In genomic region chr18:59928201-59928600, GRCh38 we compare ENCODE assay signal across 15 cellular contexts. TPM values are rescaled to one million over a fixed set of nuclear protein-coding genes. Genes with fewer than 3 reads are reported as not detected.
DNase-seq lines count a peak whose midpoint lies in the region; ATAC-seq, FAIRE-seq and TF ChIP-seq lines count a peak whose summit lies in the region.
"Had no signal": no experiment of that assay in that cellular context is flagged by ENCODE, and none has a peak within 500 bp of the region (broad histone marks: within the 10 kb centered on the region; RNA-seq: fewer than 3 reads in every experiment).

No MANE protein-coding gene starts in this region.

- H3K9me3 Mint-ChIP-seq in activated CD8-positive, alpha-beta T cell treated with anti-CD3 and anti-CD28 coated beads for 36 hours, result no peaks in the 10 kb centered on the region
- no peaks in the 10 kb centered on the region for H3K9me3 Mint-ChIP-seq in activated CD8-positive, alpha-beta T cell treated with anti-CD3 and anti-CD28 coated beads, Interleukin-2, amount 10 ng/mL, durations not matched to agents 7 days and 5 days (ENCODE audit: insufficient read depth)

- H3K4me2 ChIP-seq in K562 (ENCODE audit: insufficient read depth, low read length), result no peak overlapping the region

- peaks cover 5% of the 10 kb centered on the region for H3K27me3 Mint-ChIP-seq in activated CD8-positive, alpha-beta T cell treated with anti-CD3 and anti-CD28 coated beads for 36 hours
- H3K27me3 Mint-ChIP-seq in activated CD8-positive, alpha-beta T cell treated with anti-CD3 and anti-CD28 coated beads, Interleukin-2, amount 10 ng/mL, durations not matched to agents 7 days and 5 days (ENCODE audit: low read depth), result peaks cover 30% of the 10 kb centered on the region
- H3K27me3 Mint-ChIP-seq: CD4-positive, CD25-positive, alpha-beta regulatory T cell had no signal

- H3K27ac Mint-ChIP-seq in activated CD8-positive, alpha-beta T cell treated with anti-CD3 and anti-CD28 coated beads for 36 hours, result peak overlapping the region; percentile 63
- H3K27ac Mint-ChIP-seq in activated CD8-positive, alpha-beta T cell treated with anti-CD3 and anti-CD28 coated beads, Interleukin-2, amount 10 ng/mL, durations not matched to agents 7 days and 5 days, result no peak overlapping the region

- H3K9me3 ChIP-seq in K562 (replicated peaks; ENCODE audit: control insufficient read depth, insufficient read depth, low read depth, low read length) (no peaks in the 10 kb centered on the region), esophagus muscularis mucosa (no peaks in the 10 kb centered on the region)
- H3K9me3 ChIP-seq: BLaER1 treated with 17β-estradiol and CSF1 and Interleukin-3, amounts not matched to agents 10 nM and 100 nM had no signal

- in situ Hi-C loops in K562 (cut with MboI), result no loop called here

- no peak for TF ChIP-seq CTCF in activated CD8-positive, alpha-beta T cell treated with anti-CD3 and anti-CD28 coated beads for 36 hours (IDR thresholded peaks at IDR 0.05)
- TF ChIP-seq CTCF in K562 (IDR thresholded peaks at IDR 0.05 in 2 of 3, conservative IDR thresholded peaks at IDR 0.05 in 1 of 3; ENCODE audit: insufficient read depth in 2 of 3, low read depth in 1 of 3, low read length in 3 of 3) (no peak), esophagus muscularis mucosa (IDR thresholded peaks at IDR 0.05) (no peak)

- peaks cover 22% of the 10 kb centered on the region for H3K4me1 Mint-ChIP-seq in activated CD8-positive, alpha-beta T cell treated with anti-CD3 and anti-CD28 coated beads for 36 hours (ENCODE audit: low read depth)
- H3K4me1 Mint-ChIP-seq in activated CD8-positive, alpha-beta T cell treated with anti-CD3 and anti-CD28 coated beads, Interleukin-2, amount 10 ng/mL, durations not matched to agents 7 days and 5 days (ENCODE audit: low read depth), result peaks cover 13% of the 10 kb centered on the region

- ATAC-seq in activated CD8-positive, alpha-beta T cell treated with anti-CD3 and anti-CD28 coated beads for 36 hours, result no peak
- no peak for ATAC-seq in activated CD8-positive, alpha-beta T cell treated with anti-CD3 and anti-CD28 coated beads, Interleukin-2, amount 10 ng/mL, durations not matched to agents 7 days and 5 days
- ATAC-seq in K562, result no peak

- no peaks in the 10 kb centered on the region for H3K36me3 ChIP-seq in K562 (ENCODE audit: control insufficient read depth, insufficient read depth, low read length)
- no peaks in the 10 kb centered on the region for H3K36me3 ChIP-seq in esophagus muscularis mucosa
- H3K36me3 ChIP-seq: BLaER1 treated with 17β-estradiol and CSF1 and Interleukin-3, amounts not matched to agents 10 nM and 100 nM had no signal

- H3K4me3 ChIP-seq in K562, result no peak overlapping the region
- no peak overlapping the region for H3K4me3 ChIP-seq in esophagus muscularis mucosa
- H3K4me3 ChIP-seq: BLaER1 treated with 17β-estradiol and CSF1 and Interleukin-3, amounts not matched to agents 10 nM and 100 nM; GM23248 had no signal

- no peaks in the 10 kb centered on the region for H3K79me2 ChIP-seq in K562 (ENCODE audit: control insufficient read depth, insufficient read depth, low read length)

- no peak for DNase-seq in activated CD8-positive, alpha-beta T cell treated with anti-CD3 and anti-CD28 coated beads for 36 hours
- no peak for DNase-seq in activated CD8-positive, alpha-beta T cell treated with anti-CD3 and anti-CD28 coated beads, Interleukin-2, amount 10 ng/mL, durations not matched to agents 7 days and 5 days
- DNase-seq in K562 (ENCODE audit: extremely low read depth in 1 of 4, low spot score in 3 of 4) (no peak), renal cortical epithelial cell (ENCODE audit: low read depth) (peak; percentile 83), esophagus muscularis mucosa (ENCODE audit: extremely low spot score) (no peak), HuH-7 (ENCODE audit: low spot score) (no peak), occipital lobe (lab: John Stamatoyannopoulos, UW) (no peak)
- DNase-seq: ACHN; CD4-positive, CD25-positive, alpha-beta regulatory T cell; DMS53; GF-D8; GM23248; H7 had no signal

- H3K27ac ChIP-seq in K562 (ENCODE audit: extremely low read depth, low read depth, low read length) (no peak overlapping the region), esophagus muscularis mucosa (replicated peaks in 1 of 4) (no peak overlapping the region)
- H3K27ac ChIP-seq: BLaER1 treated with 17β-estradiol and CSF1 and Interleukin-3, amounts not matched to agents 10 nM and 100 nM; GM23248; HL-60 had no signal

- H4K20me1 ChIP-seq in K562 (replicated peaks; ENCODE audit: control insufficient read depth, insufficient read depth, low read length), result no peaks in the 10 kb centered on the region
- H4K20me1 ChIP-seq: BLaER1 treated with 17β-estradiol and CSF1 and Interleukin-3, amounts not matched to agents 10 nM and 100 nM had no signal

- no peak for TF ChIP-seq POLR2A in K562 (conservative IDR thresholded peaks at IDR 0.05)
- TF ChIP-seq POLR2A in esophagus muscularis mucosa (IDR thresholded peaks at IDR 0.05; ENCODE audit: low read depth), result no peak

- H3K27me3 ChIP-seq in K562 (ENCODE audit: control insufficient read depth in 2 of 2, insufficient read depth in 2 of 2, low read length in 2 of 2) (no peaks in the 10 kb centered on the region), esophagus muscularis mucosa (no peaks in the 10 kb centered on the region)

- no TSS peak for BruUV-seq in K562 (replicated peaks; lab: Mats Ljungman, UMichigan)

- CTCF ChIA-PET in activated CD8-positive, alpha-beta T cell treated with anti-CD3 and anti-CD28 coated beads for 36 hours (lab: Charles Lee), result interaction anchor here (1.3 to 2.2 kb wide), 2 partner anchors 27 to 59 kb away, joined by 4 to 7 read pairs; no protein-coding TSS in a partner anchor
- CTCF ChIA-PET in activated CD8-positive, alpha-beta T cell treated with anti-CD3 and anti-CD28 coated beads, Interleukin-2, amount 10 ng/mL, durations not matched to agents 7 days and 5 days (lab: Charles Lee), result interaction anchor here (0.7 to 2.6 kb wide), 2 partner anchors 9 to 68 kb away, joined by 3 to 11 read pairs; no protein-coding TSS in a partner anchor
- CTCF ChIA-PET in K562 (lab: Yijun Ruan, JAX; ENCODE audit: low intra/inter-chr PET ratio), result no interaction called here

- no peak for TF ChIP-seq EP300 in K562 (IDR thresholded peaks at IDR 0.05; ENCODE audit: low read length)
- TF ChIP-seq EP300 in esophagus muscularis mucosa (IDR thresholded peaks at IDR 0.05), result no peak

- no peaks in the 10 kb centered on the region for H3K36me3 Mint-ChIP-seq in activated CD8-positive, alpha-beta T cell treated with anti-CD3 and anti-CD28 coated beads for 36 hours (ENCODE audit: low read depth)
- H3K36me3 Mint-ChIP-seq in activated CD8-positive, alpha-beta T cell treated with anti-CD3 and anti-CD28 coated beads, Interleukin-2, amount 10 ng/mL, durations not matched to agents 7 days and 5 days (ENCODE audit: low read depth), result peaks cover 2% of the 10 kb centered on the region
- H3K36me3 Mint-ChIP-seq: CD4-positive, CD25-positive, alpha-beta regulatory T cell had no signal

- no peak overlapping the region for H3K4me3 Mint-ChIP-seq in activated CD8-positive, alpha-beta T cell treated with anti-CD3 and anti-CD28 coated beads for 36 hours
- H3K4me3 Mint-ChIP-seq in activated CD8-positive, alpha-beta T cell treated with anti-CD3 and anti-CD28 coated beads, Interleukin-2, amount 10 ng/mL, durations not matched to agents 7 days and 5 days, result no peak overlapping the region
- H3K4me3 Mint-ChIP-seq: CD4-positive, CD25-positive, alpha-beta regulatory T cell had no signal

- H3K4me1 ChIP-seq in K562 (replicated peaks in 1 of 2; ENCODE audit: control insufficient read depth in 2 of 2, insufficient read depth in 2 of 2, low read length in 2 of 2) (peaks cover 0 to 12% of the 10 kb centered on the region in 2 experiments; a peak in 2 of 5 replicates), esophagus muscularis mucosa (no peaks in the 10 kb centered on the region)

- WGBS in K562 (ENCODE audit: insufficient coverage, low coverage, missing lambda C conversion rate), result 88% methylated on average over 1 of the region's 2 CpGs
- 96% methylated on average over 2 of the region's 2 CpGs for WGBS in esophagus muscularis mucosa

- POLR2A ChIA-PET in activated CD8-positive, alpha-beta T cell treated with anti-CD3 and anti-CD28 coated beads for 36 hours (lab: Charles Lee), result interaction anchor here (1.0 to 1.9 kb wide), 4 partner anchors 22 to 28 kb away, joined by 3 to 10 read pairs (median 5); partner anchors contain the start of gene PMAIP1
- POLR2A ChIA-PET in activated CD8-positive, alpha-beta T cell treated with anti-CD3 and anti-CD28 coated beads, Interleukin-2, amount 10 ng/mL, durations not matched to agents 7 days and 5 days (lab: Charles Lee), result no interaction called here
- POLR2A ChIA-PET in K562 (lab: Yijun Ruan, JAX), result interaction anchor here (1.4 to 1.5 kb wide), 2 partner anchors 9 to 28 kb away, joined by 5 read pairs; partner anchors contain the start of gene PMAIP1

- no peaks in the 10 kb centered on the region for H3K9me1 ChIP-seq in K562 (ENCODE audit: control insufficient read depth, insufficient read depth, low read length)

- no peak for TF ChIP-seq RAD21 in K562 (CRISPR knock-in tag; conservative IDR thresholded peaks at IDR 0.05 in 1 of 2, IDR thresholded peaks at IDR 0.05 in 1 of 2)

- no peak overlapping the region for H2AFZ ChIP-seq in K562 (ENCODE audit: low read depth, low read length)
- H2AFZ ChIP-seq: GM23248 had no signal

- no peak overlapping the region for H3K9ac ChIP-seq in K562 (ENCODE audit: insufficient read depth in 1 of 2, low read depth in 2 of 2, low read length in 2 of 2)
- H3K9ac ChIP-seq: BLaER1 treated with 17β-estradiol and CSF1 and Interleukin-3, amounts not matched to agents 10 nM and 100 nM; GM23248 had no signal

- FAIRE-seq in K562 (lab: Jason Lieb, UNC), result no peak

- intact Hi-C loops in activated CD8-positive, alpha-beta T cell treated with anti-CD3 and anti-CD28 coated beads for 36 hours (cut with micrococcal nuclease), result loop anchor here (5.0 kb wide), 1 partner anchor 91 kb away; no protein-coding TSS in a partner anchor
- intact Hi-C loops in K562 (cut with micrococcal nuclease), result no loop called here
- intact Hi-C loops in esophagus muscularis mucosa (cut with DNase I), result no loop called here

RNA-seq across cellular contexts. Expression of gene PMAIP1, which starts 28.4 kb away (rescaled TPM):
- 10 to 100 TPM; 92.8 to 98.9 TPM for total RNA-seq in activated CD8-positive, alpha-beta T cell treated with anti-CD3 and anti-CD28 coated beads for 36 hours
- 10 to 100 TPM; 26.4 to 30.5 TPM for total RNA-seq in activated CD8-positive, alpha-beta T cell treated with anti-CD3 and anti-CD28 coated beads, Interleukin-2, amount 10 ng/mL, durations not matched to agents 7 days and 5 days
- total RNA-seq in K562 (2011; cell fraction: chromatin; rRNA removed; ENCODE audit: low replicate concordance), result 4.4 and 9.5 TPM in 2 replicates
- total RNA-seq in K562 (2011; cell fraction: nucleolus; rRNA removed), result 6.2 and 8.5 TPM in 2 replicates
- 5.6 and 6.1 TPM in 2 replicates for total RNA-seq in K562 (2011; cell fraction: nucleoplasm; rRNA removed)
- total RNA-seq in K562 (2014; rRNA removed), result 14.0 and 16.5 TPM in 2 replicates
- total RNA-seq in K562 (2014; rRNA removed; fragmentation: Illumina TruSeq; extraction: Trizol), result 16.4 and 19.7 TPM in 2 replicates
- total RNA-seq in K562 (2015; rRNA removed; fragmentation: Illumina TruSeq; extraction: Trizol), result 8.0 and 8.1 TPM in 2 replicates
- 17.3 and 17.6 TPM in 2 replicates for total RNA-seq in K562 (2021)
- polyA plus RNA-seq in K562 (2011; rRNA removed), result 14.9 and 15.2 TPM in 2 replicates
- polyA plus RNA-seq in K562 (2011; cell fraction: cytosol; rRNA removed), result 9.2 and 10.1 TPM in 2 replicates
- 4.7 and 6.4 TPM in 2 replicates for polyA plus RNA-seq in K562 (2011; cell fraction: nucleus; rRNA removed)
- polyA plus RNA-seq in K562 (2012), result 9.7 and 20.8 TPM in 2 replicates
- polyA plus RNA-seq in K562 (2014; fragmentation: Illumina TruSeq; extraction: Trizol), result 14.0 and 15.4 TPM in 2 replicates
- 10 to 100 TPM; 10.0 to 14.9 TPM for polyA plus RNA-seq in K562 (2014; fragmentation: Nextera tagmentation; extraction: Ambion mirVana)
- polyA plus RNA-seq in K562 (2014; rRNA removed), result 21.6 and 22.9 TPM in 2 replicates
- polyA minus RNA-seq in K562 (2011; rRNA and poly(A)+ RNA removed), result 7.0 and 9.9 TPM in 2 replicates
- polyA minus RNA-seq in K562 (2011; cell fraction: cytosol; rRNA and poly(A)+ RNA removed), result 6.8 and 8.2 TPM in 2 replicates
- polyA minus RNA-seq in K562 (2011; cell fraction: nucleus; rRNA and poly(A)+ RNA removed), result 6.9 and 18.1 TPM in 2 replicates
- total RNA-seq in renal cortical epithelial cell, result 11.6 and 69.3 TPM in 2 replicates
- 1 to 10 TPM in 1 of 4 donors, under 1 TPM in 3; 0.42 to 1.3 (median 0.79) TPM for total RNA-seq in esophagus muscularis mucosa
- 1.4 TPM for total RNA-seq in occipital lobe
